ENCODE assay signal across 8 cellular contexts in the genomic region with DNA sequence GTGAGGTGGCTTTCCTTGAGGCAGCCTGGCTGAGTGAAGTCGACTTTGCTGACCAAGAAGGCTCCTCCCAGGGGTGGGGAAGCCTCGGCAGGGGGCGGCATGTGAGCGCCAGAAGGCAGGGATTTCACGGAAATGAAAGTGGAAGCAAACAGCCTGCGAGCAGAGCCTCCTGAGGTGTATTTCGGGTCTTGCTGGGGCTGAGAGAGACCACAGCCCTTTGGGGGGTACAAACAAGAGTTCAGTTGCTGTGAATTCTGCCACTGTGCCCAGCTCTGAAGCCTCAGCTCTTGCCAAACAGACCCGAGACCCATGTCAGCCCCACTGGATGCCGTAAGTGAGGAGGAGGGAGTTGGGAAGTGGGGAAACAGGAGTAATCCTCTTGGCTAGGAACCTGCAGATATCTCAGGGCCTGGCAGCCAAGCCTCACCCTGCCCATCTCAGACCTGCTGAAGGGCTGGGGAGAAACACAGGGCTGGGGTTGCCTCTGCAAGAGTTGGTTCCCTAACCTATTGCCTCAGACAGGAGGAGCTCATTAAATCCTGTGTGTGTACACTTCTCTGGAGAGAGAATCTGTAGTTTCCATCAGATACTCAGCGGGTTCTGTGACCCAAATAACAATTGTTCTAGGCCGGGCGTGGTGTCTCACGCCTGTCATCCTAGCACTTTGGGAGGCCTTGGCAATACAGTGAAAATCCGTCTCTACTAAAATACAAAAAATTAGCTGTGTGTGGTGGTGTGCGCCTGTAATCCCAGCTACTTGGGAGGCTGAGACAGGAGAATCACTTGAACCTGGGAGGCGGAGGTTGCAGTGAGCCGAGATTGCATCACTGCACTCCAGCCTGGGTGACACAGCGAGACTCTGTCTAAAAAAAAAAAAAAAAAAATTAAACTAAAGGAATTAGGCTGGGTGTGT. TPM values are rescaled to one million over a fixed set of nuclear protein-coding genes. Genes with fewer than 3 reads are reported as not detected.
DNase-seq lines count a peak whose midpoint lies in the region; ATAC-seq and TF ChIP-seq lines count a peak whose summit lies in the region.

Gene IFI35, plus strand, starts transcription at position 146 of the 913 bp plus-strand sequence. Its CDS starts 164 bp downstream, at position 310.

- TF ChIP-seq CTCF in GM12864 (IDR thresholded peaks at IDR 0.05; ENCODE audit: low read depth, low read length, missing control alignments) (peak; percentile 41), right lobe of liver (IDR thresholded peaks at IDR 0.05) (peak; percentile 21 to 65 (median 56))

- no peaks in the 10 kb centered on the region for H3K27me3 ChIP-seq in right lobe of liver

- peaks cover 0 to 21% (median 5%) of the 10 kb centered on the region in 4 donors for H3K36me3 ChIP-seq in right lobe of liver

- peak; percentile 57 for TF ChIP-seq POLR2A in right lobe of liver (IDR thresholded peaks at IDR 0.05)

- no peaks in the 10 kb centered on the region for H3K9me3 ChIP-seq in right lobe of liver

- peak within 1 kb of the TSS; percentile 75 to 97 (median 94) for H3K27ac ChIP-seq in right lobe of liver

- 11% methylated on average over 17 of the region's 18 CpGs for WGBS in right lobe of liver (ENCODE audit: insufficient coverage, low coverage, low lambda C conversion rate, missing lambda C conversion rate)

- peak; percentile 93 for ATAC-seq in HG02798 (IDR thresholded peaks at IDR 0.05; ENCODE audit: poor library complexity, unreplicated experiment)
- ATAC-seq in right lobe of liver: peak; percentile 88 to 96 (median 93)
- ATAC-seq in HG02870 (IDR thresholded peaks at IDR 0.05; ENCODE audit: unreplicated experiment): no peak

- peaks cover 0 to 18% (median 4%) of the 10 kb centered on the region in 4 donors for H3K4me1 ChIP-seq in right lobe of liver

- intact Hi-C loops in right lobe of liver (cut with DNase I): no loop called here

- H3K4me3 ChIP-seq in GM12864 (ENCODE audit: low read depth, low read length) (peak within 1 kb of the TSS; percentile 79), right lobe of liver (peak within 1 kb of the TSS; percentile 68 to 78 (median 73))

- DNase-seq in GM12864 (ENCODE audit: low read depth) (peak; percentile 83), NCI-H748 (lab: John Stamatoyannopoulos, UW; ENCODE audit: unreplicated experiment) (peak; percentile 69), dermis blood vessel endothelial cell (peak; percentile 92), right lobe of liver (peak; percentile 87 to 90 (median 88))
- peak; percentile 86 to 91 for DNase-seq in activated CD4-positive, alpha-beta T cell treated with anti-CD3 and anti-CD28 coated beads, Interleukin-2, amount 50 U/mL, for 48 hours
- DNase-seq in stimulated activated CD4-positive, alpha-beta T cell treated with anti-CD3 and anti-CD28 coated beads, TNF-alpha, amount 100 ng/mL, for 1 hour (ENCODE audit: low read depth in 3 of 3, low spot score in 1 of 3): peak; percentile 60 to 70 (median 70)

RNA-seq across cellular contexts. Expression of gene IFI35, which starts in this region (rescaled TPM):
- total RNA-seq in dermis blood vessel endothelial cell (15.9 and 19.4 TPM in 2 replicates), right lobe of liver (10 to 100 TPM; 14.1 to 23.3 (median 18.1) TPM)
